ENCODE assay signal across 23 cellular contexts in genomic region chr9:30758726-30759446, GRCh38.
DNase-seq lines count a peak whose midpoint lies in the region; ATAC-seq, FAIRE-seq and TF ChIP-seq lines count a peak whose summit lies in the region.
"Had no signal": no experiment of that assay in that cellular context is flagged by ENCODE, and none has a peak within 500 bp of the region (broad histone marks: within the 10 kb centered on the region; RNA-seq: fewer than 3 reads in every experiment).

No MANE protein-coding gene starts in this region.

- FAIRE-seq in kidney (lab: Jason Lieb, UNC) (no peak), urothelium cell line (lab: Jason Lieb, UNC) (no peak)
- FAIRE-seq: GM12891 had no signal

- peak overlapping the region; percentile 6 for H3K23ac ChIP-seq in neuronal stem cell (ENCODE audit: low read depth, low read length, poor library complexity)

- no peak overlapping the region for H2BK12ac ChIP-seq in neuronal stem cell (ENCODE audit: low read length)

- no peak for TF ChIP-seq CTCF in kidney (IDR thresholded peaks at IDR 0.05; ENCODE audit: borderline replicate concordance, extremely low read depth, insufficient read depth)

- peak overlapping the region; percentile 12 for H2BK15ac ChIP-seq in neuronal stem cell (ENCODE audit: low read length)

- H3K4me3 ChIP-seq in kidney (ENCODE audit: low read length in 2 of 2) = no peak overlapping the region
- H3K4me3 ChIP-seq in neuronal stem cell (ENCODE audit: low read length in 2 of 2) = no peak overlapping the region
- H3K4me3 ChIP-seq: GM23248, Peyer's patch had no signal

- H3K4ac ChIP-seq in neuronal stem cell (ENCODE audit: low read length) = no peak overlapping the region

- H3K4me1 ChIP-seq in kidney (ENCODE audit: control insufficient read depth in 1 of 2, insufficient read depth in 1 of 2, low read depth in 1 of 2, low read length in 2 of 2) = no peaks in the 10 kb centered on the region
- H3K4me1 ChIP-seq in neuronal stem cell (ENCODE audit: control insufficient read depth in 2 of 2, insufficient read depth in 1 of 2, low read depth in 1 of 2, low read length in 2 of 2) = no peaks in the 10 kb centered on the region
- H3K4me1 ChIP-seq: Caco-2, Peyer's patch had no signal

- H3K9ac ChIP-seq in kidney (ENCODE audit: low read length in 2 of 2) = no peak overlapping the region
- no peak overlapping the region for H3K9ac ChIP-seq in neuronal stem cell (ENCODE audit: low read depth, low read length, poor library complexity)
- H3K9ac ChIP-seq: GM23248 had no signal

- DNase-seq in kidney (peak; percentile 59), neuronal stem cell (ENCODE audit: low spot score) (no peak), SHP77 treated with DMSO at 0.1 percent for 48 hours (lab: John Stamatoyannopoulos, UW) (no peak), NOMO-1 treated with dmso at 0.1 percent for 144 hours (lab: John Stamatoyannopoulos, UW; ENCODE audit: unreplicated experiment) (no peak), urothelium cell line (ENCODE audit: low spot score) (no peak)
- no peak for DNase-seq in stimulated activated effector memory CD8-positive, alpha-beta T cell treated with anti-CD3 and anti-CD28 coated beads, Interleukin-12 subunit alpha, Interleukin-12 subunit beta, amount 100 ng/mL, for 72 hours (ENCODE audit: low spot score in 2 of 2)
- DNase-seq: Caco-2; CD4-positive, alpha-beta T cell; DMS 273 treated with DMSO at 0.1 percent for 48 hours; DMS79 treated with DMSO at 0.1 percent for 48 hours; GM23248; H9; HFFc6; Kasumi-1; NCI-H1694; NCI-H2081; NCI-H2171; NCI-H345; NCI-H524; NCI-H774 had no signal

- no peaks in the 10 kb centered on the region for H3K27me3 ChIP-seq in neuronal stem cell (ENCODE audit: control insufficient read depth in 3 of 3, insufficient read depth in 3 of 3, low read depth in 1 of 3, low read length in 3 of 3)
- H3K27me3 ChIP-seq: Peyer's patch had no signal

- H3K27ac ChIP-seq in kidney (ENCODE audit: low read depth in 2 of 2, low read length in 2 of 2) (no peak overlapping the region), neuronal stem cell (replicated peaks; ENCODE audit: low read length) (no peak overlapping the region)
- H3K27ac ChIP-seq: GM23248, Peyer's patch had no signal

- no peak overlapping the region for H3K27ac Mint-ChIP-seq in stimulated activated effector memory CD8-positive, alpha-beta T cell treated with anti-CD3 and anti-CD28 coated beads, Interleukin-12 subunit alpha, Interleukin-12 subunit beta, amount 100 ng/mL, for 72 hours
- H3K27ac Mint-ChIP-seq: CD4-positive, alpha-beta T cell; H9; HFFc6 had no signal

- H3K4me3 Mint-ChIP-seq in stimulated activated effector memory CD8-positive, alpha-beta T cell treated with anti-CD3 and anti-CD28 coated beads, Interleukin-12 subunit alpha, Interleukin-12 subunit beta, amount 100 ng/mL, for 72 hours = no peak overlapping the region
- H3K4me3 Mint-ChIP-seq: CD4-positive, alpha-beta T cell; H9; HFFc6 had no signal

- H2AFZ ChIP-seq in neuronal stem cell (ENCODE audit: low read length) = no peak overlapping the region
- H2AFZ ChIP-seq: GM23248 had no signal

- H2BK5ac ChIP-seq in neuronal stem cell (ENCODE audit: low read length) = no peak overlapping the region

- no peaks in the 10 kb centered on the region for H3K79me1 ChIP-seq in neuronal stem cell (ENCODE audit: low read depth, low read length)

- H3K9me3 ChIP-seq in kidney (ENCODE audit: control insufficient read depth in 1 of 2, low read length in 2 of 2) (no peaks in the 10 kb centered on the region), neuronal stem cell (replicated peaks in 1 of 2; ENCODE audit: control insufficient read depth in 2 of 2, insufficient read depth in 1 of 2, low read depth in 1 of 2, low read length in 2 of 2) (peaks cover 4 to 8% of the 10 kb centered on the region in 2 donors)
- H3K9me3 ChIP-seq: Caco-2, Peyer's patch had no signal

- H4K91ac ChIP-seq in neuronal stem cell (ENCODE audit: low read depth, low read length, poor library complexity) = no peak overlapping the region

- intact Hi-C loops in kidney (cut with DNase I) = no loop called here

- H3K4me2 ChIP-seq in neuronal stem cell (ENCODE audit: insufficient read depth, low read length, poor library complexity, severe bottlenecking) = no peak overlapping the region

- no peaks in the 10 kb centered on the region for H3K9me3 Mint-ChIP-seq in stimulated activated effector memory CD8-positive, alpha-beta T cell treated with anti-CD3 and anti-CD28 coated beads, Interleukin-12 subunit alpha, Interleukin-12 subunit beta, amount 100 ng/mL, for 72 hours
- H3K9me3 Mint-ChIP-seq: CD4-positive, alpha-beta T cell had no signal

- WGBS in neuronal stem cell (ENCODE audit: extremely low coverage in 2 of 2, insufficient read length in 2 of 2, insufficient replicate concordance in 1 of 2), 2 donors = no CpG with 5 or more reads among the region's 24 CpGs

- H3K14ac ChIP-seq in neuronal stem cell (ENCODE audit: low read length) = peak overlapping the region; percentile 21

- H2AK5ac ChIP-seq in neuronal stem cell (ENCODE audit: low read depth, low read length) = peak overlapping the region; percentile 46

- no peak overlapping the region for H4K8ac ChIP-seq in neuronal stem cell (ENCODE audit: low read depth, low read length)

- ATAC-seq in stimulated activated effector memory CD8-positive, alpha-beta T cell treated with anti-CD3 and anti-CD28 coated beads, Interleukin-12 subunit alpha, Interleukin-12 subunit beta, amount 100 ng/mL, for 72 hours = peak; percentile 47
- ATAC-seq in GM18519 (IDR thresholded peaks at IDR 0.05; ENCODE audit: low FRiP score, unreplicated experiment) = no peak

- peak overlapping the region; percentile 71 for H3K18ac ChIP-seq in neuronal stem cell (ENCODE audit: low read length)

- no peaks in the 10 kb centered on the region for H3K36me3 ChIP-seq in kidney (ENCODE audit: control insufficient read depth in 1 of 2, insufficient read depth in 2 of 2, low read length in 2 of 2)
- H3K36me3 ChIP-seq in neuronal stem cell (replicated peaks in 1 of 2; ENCODE audit: control insufficient read depth in 2 of 2, insufficient read depth in 2 of 2, low read length in 2 of 2) = no peaks in the 10 kb centered on the region
- H3K36me3 ChIP-seq: Peyer's patch had no signal

- H3K36me3 Mint-ChIP-seq in stimulated activated effector memory CD8-positive, alpha-beta T cell treated with anti-CD3 and anti-CD28 coated beads, Interleukin-12 subunit alpha, Interleukin-12 subunit beta, amount 100 ng/mL, for 72 hours = no peaks in the 10 kb centered on the region

- H3K4me1 Mint-ChIP-seq in stimulated activated effector memory CD8-positive, alpha-beta T cell treated with anti-CD3 and anti-CD28 coated beads, Interleukin-12 subunit alpha, Interleukin-12 subunit beta, amount 100 ng/mL, for 72 hours = no peaks in the 10 kb centered on the region

- no peak overlapping the region for H2BK120ac ChIP-seq in neuronal stem cell (ENCODE audit: low read depth, low read length)
